Comparison of ENCODE assay signal across 19 cellular contexts in the genomic region with DNA sequence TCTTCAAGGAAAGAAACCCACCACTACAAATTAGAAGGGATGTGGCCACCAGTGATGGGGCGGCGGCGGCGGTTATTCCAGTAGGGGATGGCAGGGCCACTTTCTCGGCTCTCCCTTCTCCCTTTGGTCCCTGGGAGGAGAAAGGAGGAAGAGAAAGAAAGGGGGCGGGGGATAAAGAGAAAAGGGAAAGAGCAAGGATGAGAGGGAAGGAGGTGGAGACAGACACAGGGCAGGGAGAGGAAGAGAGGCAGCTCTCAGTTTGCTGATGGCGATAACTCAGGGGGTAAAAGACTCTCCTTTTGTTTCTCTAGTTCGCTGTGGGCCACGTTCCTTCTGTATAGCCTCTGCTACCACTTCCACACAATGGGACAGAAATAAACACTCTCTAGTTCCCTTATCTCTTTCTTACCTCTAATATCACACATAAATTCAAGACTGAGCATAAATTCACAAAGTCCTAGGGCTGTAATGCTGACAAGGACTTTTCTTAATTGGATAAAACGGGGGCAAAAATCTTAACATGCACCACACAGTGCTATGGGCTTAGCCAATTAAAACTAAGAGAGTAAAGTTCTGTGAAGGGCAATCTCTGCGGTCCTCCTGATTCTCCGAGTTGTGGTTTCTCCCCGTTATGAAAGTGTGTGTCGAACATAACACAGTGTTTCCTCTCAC. TPM values are rescaled to one million over a fixed set of nuclear protein-coding genes. Genes with fewer than 3 reads are reported as not detected.
"Had no signal": no experiment of that assay in that cellular context is flagged by ENCODE, and none has a peak within 500 bp of the region (broad histone marks: within the 10 kb centered on the region; RNA-seq: fewer than 3 reads in every experiment).

No MANE protein-coding gene starts in this region.

- H3K9me3 Mint-ChIP-seq: activated CD4-positive, alpha-beta T cell treated with anti-CD3 and anti-CD28 coated beads, Interleukin-2, amount 10 ng/mL, durations not matched to agents 7 days and 5 days; natural killer cell treated with Interleukin-12 subunit alpha and Interleukin-12 subunit beta and Interleukin-15 and Interleukin-18, amount 100 ng/mL, for 72 hours; T-helper 1 cell treated with Interleukin-12 subunit alpha and Interleukin-12 subunit beta and Interleukin-4 antibody, amounts not matched to agents 30 μg/mL and 1 μg/mL, for 36 hours had no signal

- H3K4me3 Mint-ChIP-seq: activated CD4-positive, alpha-beta T cell treated with anti-CD3 and anti-CD28 coated beads, Interleukin-2, amount 10 ng/mL, durations not matched to agents 7 days and 5 days; natural killer cell treated with Interleukin-12 subunit alpha and Interleukin-12 subunit beta and Interleukin-15 and Interleukin-18, amount 100 ng/mL, for 72 hours; T-helper 1 cell treated with Interleukin-12 subunit alpha and Interleukin-12 subunit beta and Interleukin-4 antibody, amounts not matched to agents 30 μg/mL and 1 μg/mL, for 36 hours had no signal

- ATAC-seq: natural killer cell treated with Interleukin-12 subunit alpha and Interleukin-12 subunit beta and Interleukin-15 and Interleukin-18, amount 100 ng/mL, for 72 hours; right cardiac atrium had no signal

- H3K4me1 ChIP-seq: prostate gland, transverse colon, vagina had no signal

- H3K27ac ChIP-seq: brain microvascular endothelial cell, left ventricle myocardium inferior, prostate gland, transverse colon, vagina had no signal

- FAIRE-seq: small intestine had no signal

- H3K27me3 Mint-ChIP-seq: activated CD4-positive, alpha-beta T cell treated with anti-CD3 and anti-CD28 coated beads, Interleukin-2, amount 10 ng/mL, durations not matched to agents 7 days and 5 days; natural killer cell treated with Interleukin-12 subunit alpha and Interleukin-12 subunit beta and Interleukin-15 and Interleukin-18, amount 100 ng/mL, for 72 hours had no signal

- H3K4me1 Mint-ChIP-seq: activated CD4-positive, alpha-beta T cell treated with anti-CD3 and anti-CD28 coated beads, Interleukin-2, amount 10 ng/mL, durations not matched to agents 7 days and 5 days had no signal

- H3K9me3 ChIP-seq: left ventricle myocardium inferior, prostate gland, transverse colon, vagina had no signal

- H3K27me3 ChIP-seq: brain microvascular endothelial cell, transverse colon, vagina had no signal

- H3K27ac Mint-ChIP-seq: activated CD4-positive, alpha-beta T cell treated with anti-CD3 and anti-CD28 coated beads, Interleukin-2, amount 10 ng/mL, durations not matched to agents 7 days and 5 days; T-helper 1 cell treated with Interleukin-12 subunit alpha and Interleukin-12 subunit beta and Interleukin-4 antibody, amounts not matched to agents 30 μg/mL and 1 μg/mL, for 36 hours had no signal

- H3K4me3 ChIP-seq: left ventricle myocardium inferior, prostate gland, transverse colon, vagina had no signal

- DNase-seq: activated CD4-positive, alpha-beta T cell treated with anti-CD3 and anti-CD28 coated beads, Interleukin-2, amount 10 ng/mL, durations not matched to agents 7 days and 5 days; activated CD4-positive, CD25-positive, alpha-beta regulatory T cell; activated CD8-positive, alpha-beta memory T cell treated with anti-CD3 and anti-CD28 coated beads for 24 hours; anterior cingulate cortex; brain microvascular endothelial cell; cerebellar nuclear complex; hypothalamus; left ventricle myocardium inferior; mesenchymal stem cell; right cardiac atrium; small intestine; stimulated activated CD4-positive, alpha-beta T cell treated with anti-CD3 and anti-CD28 coated beads, Interleukin-4, amount 100 ng/mL, for 24 hours; stimulated activated naive CD4-positive, alpha-beta T cell treated with Interleukin-2 at 50 U/mL for 16 hours; substantia nigra; transverse colon had no signal

RNA-seq across cellular contexts. Expression of gene LIMS2, which starts 40.6 kb away (rescaled TPM):
- total RNA-seq: natural killer cell treated with Interleukin-12 subunit alpha and Interleukin-12 subunit beta and Interleukin-15 and Interleukin-18, amount 100 ng/mL, for 72 hours had no signal
